In genomic region chr19:35733180-35734125, GRCh38 we compare ENCODE assay signal across 19 cellular contexts. TPM values are rescaled to one million over a fixed set of nuclear protein-coding genes. Genes with fewer than 3 reads are reported as not detected.
DNase-seq lines count a peak whose midpoint lies in the region; ATAC-seq and TF ChIP-seq lines count a peak whose summit lies in the region.
"Had no signal": no experiment of that assay in that cellular context is flagged by ENCODE, and none has a peak within 500 bp of the region (broad histone marks: within the 10 kb centered on the region; RNA-seq: fewer than 3 reads in every experiment).

No MANE protein-coding gene starts in this region.

- CTCF ChIA-PET in RWPE1 (lab: Yijun Ruan, JAX), result no interaction called here

- H3K4me3 Mint-ChIP-seq in natural killer cell treated with Interleukin-12 subunit alpha and Interleukin-12 subunit beta and Interleukin-15 and Interleukin-18, amount 100 ng/mL, for 72 hours, result no peak overlapping the region
- H3K4me3 Mint-ChIP-seq in natural killer cell, result no peak overlapping the region
- no peak overlapping the region for H3K4me3 Mint-ChIP-seq in chondrocyte (ENCODE audit: unreplicated experiment)
- H3K4me3 Mint-ChIP-seq in stimulated activated naive B cell treated with anti-CD40 and anti-IgM and Interleukin-4, amounts not matched to agents 10 μg/mL and 1 μg/mL and 100 μg/mL, for 72 hours, result no peak overlapping the region

- no peaks in the 10 kb centered on the region for H3K27me3 Mint-ChIP-seq in natural killer cell treated with Interleukin-12 subunit alpha and Interleukin-12 subunit beta and Interleukin-15 and Interleukin-18, amount 100 ng/mL, for 72 hours
- no peaks in the 10 kb centered on the region for H3K27me3 Mint-ChIP-seq in natural killer cell (ENCODE audit: low read depth in 2 of 2)
- H3K27me3 Mint-ChIP-seq in chondrocyte (ENCODE audit: low read depth), result no peaks in the 10 kb centered on the region
- no peaks in the 10 kb centered on the region for H3K27me3 Mint-ChIP-seq in stimulated activated naive B cell treated with anti-CD40 and anti-IgM and Interleukin-4, amounts not matched to agents 10 μg/mL and 1 μg/mL and 100 μg/mL, for 72 hours

- no peak for DNase-seq in natural killer cell treated with Interleukin-12 subunit alpha and Interleukin-12 subunit beta and Interleukin-15 and Interleukin-18, amount 100 ng/mL, for 72 hours (ENCODE audit: low spot score)
- DNase-seq in natural killer cell (no peak), RWPE1 (ENCODE audit: low spot score) (no peak), chondrocyte (ENCODE audit: low spot score) (peak; percentile 60), dedifferentiated amniotic fluid mesenchymal stem cell (ENCODE audit: extremely low spot score) (no peak), SIG-M5 treated with dmso at 0.1 percent for 504 hours (lab: John Stamatoyannopoulos, UW; ENCODE audit: unreplicated experiment) (no peak)
- no peak for DNase-seq in stimulated activated naive B cell treated with anti-CD40 and anti-IgM and Interleukin-4, amounts not matched to agents 10 μg/mL and 1 μg/mL and 100 μg/mL, for 72 hours
- DNase-seq in stimulated activated CD4-positive, alpha-beta T cell treated with anti-CD3 and anti-CD28 coated beads, Interleukin-4, amount 100 ng/mL, for 4 hours, result no peak
- DNase-seq: anterior cingulate cortex; effector CD4-positive, alpha-beta T cell; esophagus squamous epithelium; left lung; MG63; NCI-H146; SIG-M5; T-helper 1 cell; WERI-Rb-1 had no signal

- no peak for ATAC-seq in natural killer cell treated with Interleukin-12 subunit alpha and Interleukin-12 subunit beta and Interleukin-15 and Interleukin-18, amount 100 ng/mL, for 72 hours
- ATAC-seq in natural killer cell, result no peak
- no peak for ATAC-seq in stimulated activated naive B cell treated with anti-CD40 and anti-IgM and Interleukin-4, amounts not matched to agents 10 μg/mL and 1 μg/mL and 100 μg/mL, for 72 hours (replicated peaks)
- ATAC-seq: left lung had no signal

- peak overlapping the region; percentile 32 for H3K27ac ChIP-seq in RWPE1
- H3K27ac ChIP-seq: esophagus squamous epithelium, left lung, right atrium auricular region, tibial nerve, WERI-Rb-1 had no signal

- no peaks in the 10 kb centered on the region for H3K9me3 Mint-ChIP-seq in natural killer cell treated with Interleukin-12 subunit alpha and Interleukin-12 subunit beta and Interleukin-15 and Interleukin-18, amount 100 ng/mL, for 72 hours
- H3K9me3 Mint-ChIP-seq in natural killer cell (no peaks in the 10 kb centered on the region), chondrocyte (ENCODE audit: low read depth) (no peaks in the 10 kb centered on the region)
- no peaks in the 10 kb centered on the region for H3K9me3 Mint-ChIP-seq in stimulated activated naive B cell treated with anti-CD40 and anti-IgM and Interleukin-4, amounts not matched to agents 10 μg/mL and 1 μg/mL and 100 μg/mL, for 72 hours

- H3K36me3 Mint-ChIP-seq in natural killer cell treated with Interleukin-12 subunit alpha and Interleukin-12 subunit beta and Interleukin-15 and Interleukin-18, amount 100 ng/mL, for 72 hours, result peaks cover 15% of the 10 kb centered on the region
- H3K36me3 Mint-ChIP-seq in natural killer cell (no peaks in the 10 kb centered on the region), chondrocyte (ENCODE audit: low read depth) (peaks cover 39% of the 10 kb centered on the region)
- H3K36me3 Mint-ChIP-seq in stimulated activated naive B cell treated with anti-CD40 and anti-IgM and Interleukin-4, amounts not matched to agents 10 μg/mL and 1 μg/mL and 100 μg/mL, for 72 hours, result peaks cover 69 to 81% of the 10 kb centered on the region in 2 donors

- intact Hi-C loops in natural killer cell (cut with micrococcal nuclease), result no loop called here

- POLR2A ChIA-PET in RWPE1 (lab: Yijun Ruan, JAX; ENCODE audit: low non-redundant PET), result no interaction called here

- TF ChIP-seq CTCF in natural killer cell (IDR thresholded peaks at IDR 0.05) (no peak), RWPE1 (conservative IDR thresholded peaks at IDR 0.05; ENCODE audit: low read depth) (no peak), chondrocyte (IDR thresholded peaks at IDR 0.05) (no peak)

- H3K27ac Mint-ChIP-seq in natural killer cell treated with Interleukin-12 subunit alpha and Interleukin-12 subunit beta and Interleukin-15 and Interleukin-18, amount 100 ng/mL, for 72 hours, result peak overlapping the region; percentile 28 to 49
- H3K27ac Mint-ChIP-seq in natural killer cell (no peak overlapping the region), chondrocyte (ENCODE audit: unreplicated experiment) (peak overlapping the region; percentile 1)
- peak overlapping the region; percentile 59 for H3K27ac Mint-ChIP-seq in stimulated activated naive B cell treated with anti-CD40 and anti-IgM and Interleukin-4, amounts not matched to agents 10 μg/mL and 1 μg/mL and 100 μg/mL, for 72 hours

- H3K4me1 Mint-ChIP-seq in natural killer cell treated with Interleukin-12 subunit alpha and Interleukin-12 subunit beta and Interleukin-15 and Interleukin-18, amount 100 ng/mL, for 72 hours (ENCODE audit: low read depth in 2 of 2), result peaks cover 14 to 26% of the 10 kb centered on the region in 2 donors
- H3K4me1 Mint-ChIP-seq in natural killer cell, result peaks cover 6 to 23% of the 10 kb centered on the region in 2 donors
- H3K4me1 Mint-ChIP-seq in chondrocyte (ENCODE audit: low read depth), result no peaks in the 10 kb centered on the region
- peaks cover 20 to 43% of the 10 kb centered on the region in 2 donors for H3K4me1 Mint-ChIP-seq in stimulated activated naive B cell treated with anti-CD40 and anti-IgM and Interleukin-4, amounts not matched to agents 10 μg/mL and 1 μg/mL and 100 μg/mL, for 72 hours

RNA-seq across cellular contexts. Expression of gene IGFLR1, which starts 8.8 kb away (rescaled TPM):
- total RNA-seq in natural killer cell treated with Interleukin-12 subunit alpha and Interleukin-12 subunit beta and Interleukin-15 and Interleukin-18, amount 100 ng/mL, for 72 hours, result 100 to 1,000 TPM in 1 of 2 donors, 10 to 100 TPM in 1; 80.4 to 193 TPM
- 10 to 100 TPM; 57.7 to 75.6 (median 69.6) TPM for total RNA-seq in natural killer cell
- 0.59 to 1.4 TPM (median 0.99 TPM) in 3 replicates for total RNA-seq in chondrocyte

RNA-seq across cellular contexts. Expression of gene U2AF1L4, which starts 11.8 kb away (rescaled TPM):
- 10 to 100 TPM; 17.0 to 19.1 TPM for total RNA-seq in natural killer cell treated with Interleukin-12 subunit alpha and Interleukin-12 subunit beta and Interleukin-15 and Interleukin-18, amount 100 ng/mL, for 72 hours
- total RNA-seq in natural killer cell, result 10 to 100 TPM; 63.7 to 78.2 (median 73.0) TPM
- total RNA-seq in chondrocyte, result 22.9 to 28.8 TPM (median 24.7 TPM) in 3 replicates

RNA-seq across cellular contexts. Expression of gene PSENEN, which starts 12.0 kb away (rescaled TPM):
- 10 to 100 TPM; 66.4 to 84.2 TPM for total RNA-seq in natural killer cell treated with Interleukin-12 subunit alpha and Interleukin-12 subunit beta and Interleukin-15 and Interleukin-18, amount 100 ng/mL, for 72 hours
- 10 to 100 TPM; 38.5 to 45.0 (median 41.0) TPM for total RNA-seq in natural killer cell
- total RNA-seq in chondrocyte, result 59.9 to 71.1 TPM (median 61.8 TPM) in 3 replicates

RNA-seq across cellular contexts. Expression of gene LIN37, which starts 14.9 kb away (rescaled TPM):
- 10 to 100 TPM in 1 of 2 donors, 1 to 10 TPM in 1; 9.6 to 24.7 TPM for total RNA-seq in natural killer cell treated with Interleukin-12 subunit alpha and Interleukin-12 subunit beta and Interleukin-15 and Interleukin-18, amount 100 ng/mL, for 72 hours
- total RNA-seq in natural killer cell (10 to 100 TPM; 16.7 to 22.1 (median 18.2) TPM), chondrocyte (11.9 to 18.6 TPM (median 13.5 TPM) in 3 replicates)

RNA-seq across cellular contexts. Expression of gene KMT2B, which starts 15.7 kb away (rescaled TPM):
- 100 to 1,000 TPM in 1 of 2 donors, 10 to 100 TPM in 1; 80.1 to 137 TPM for total RNA-seq in natural killer cell treated with Interleukin-12 subunit alpha and Interleukin-12 subunit beta and Interleukin-15 and Interleukin-18, amount 100 ng/mL, for 72 hours
- total RNA-seq in natural killer cell (10 to 100 TPM; 60.8 to 70.9 (median 70.7) TPM), chondrocyte (27.3 to 31.5 TPM (median 30.8 TPM) in 3 replicates)

Comparison
In these comparisons a context has a peak if more than half of its experiments do, and no peak if none do; other contexts are left out.
1. H3K27ac Mint-ChIP-seq: peak in natural killer cell treated with Interleukin-12 subunit alpha and Interleukin-12 subunit beta and Interleukin-15 and Interleukin-18, amount 100 ng/mL, for 72 hours (2 of 2), chondrocyte (single experiment) and stimulated activated naive B cell treated with anti-CD40 and anti-IgM and Interleukin-4, amounts not matched to agents 10 μg/mL and 1 μg/mL and 100 μg/mL, for 72 hours (single experiment); none in natural killer cell (0 of 2).
2. RNA of gene IGFLR1, which starts 8.8 kb away (total RNA-seq): 80.4 to 193 TPM in natural killer cell treated with Interleukin-12 subunit alpha and Interleukin-12 subunit beta and Interleukin-15 and Interleukin-18, amount 100 ng/mL, for 72 hours and 57.7 to 75.6 TPM in natural killer cell; 0.59 to 1.4 TPM in chondrocyte; every median in the first group is over 10 times any median in the second.